22 cellular contexts compared by ENCODE assay signal in the genomic region with DNA sequence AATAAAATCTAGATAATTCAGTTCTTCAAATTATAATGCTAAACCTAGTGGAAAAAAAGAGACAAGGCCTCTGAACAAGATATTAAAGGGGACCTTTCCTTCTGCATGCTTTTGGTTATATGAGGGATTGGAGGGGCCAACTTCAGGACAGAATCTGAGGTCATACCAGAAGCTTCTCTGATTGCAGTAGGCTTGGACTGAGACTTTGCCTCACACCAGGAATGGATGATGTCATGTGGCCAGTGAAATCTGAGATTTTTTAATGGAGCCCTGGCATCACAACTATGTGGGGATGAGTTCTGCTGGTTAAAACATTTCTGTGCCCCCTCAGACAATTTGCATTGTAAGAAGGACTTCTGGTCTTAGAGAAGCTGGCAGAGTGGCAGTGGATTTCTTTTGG.
DNase-seq lines count a peak whose midpoint lies in the region; ATAC-seq and TF ChIP-seq lines count a peak whose summit lies in the region.
"Had no signal": no experiment of that assay in that cellular context is flagged by ENCODE, and none has a peak within 500 bp of the region (broad histone marks: within the 10 kb centered on the region; RNA-seq: fewer than 3 reads in every experiment).

No MANE protein-coding gene starts in this region.

- TF ChIP-seq RAD21 in SK-N-SH (IDR thresholded peaks at IDR 0.05; ENCODE audit: low read length), result no peak

- H2AFZ ChIP-seq in SK-N-SH (ENCODE audit: low read depth), result no peak overlapping the region
- H2AFZ ChIP-seq in osteoblast (ENCODE audit: low read length), result no peak overlapping the region

- TF ChIP-seq CTCF in SK-N-SH (IDR thresholded peaks at IDR 0.05), result no peak
- TF ChIP-seq CTCF in osteoblast (IDR thresholded peaks at IDR 0.05; ENCODE audit: extremely low read depth, low read depth, low read length), result no peak
- no peak for TF ChIP-seq CTCF in BE2C (IDR thresholded peaks at IDR 0.05; ENCODE audit: low read depth, low read length)

- ATAC-seq in HG02623 (IDR thresholded peaks at IDR 0.05; ENCODE audit: unreplicated experiment) (no peak), GM18498 (IDR thresholded peaks at IDR 0.05; ENCODE audit: unreplicated experiment) (no peak)
- ATAC-seq: activated naive CD8-positive, alpha-beta T cell treated with anti-CD3 and anti-CD28 coated beads, Interleukin-2, amount 50 U/mL, for 24 hours; HCT116; stimulated activated naive CD8-positive, alpha-beta T cell treated with anti-CD3 and anti-CD28 coated beads, Interleukin-15, amount 100 ng/mL, for 72 hours; T-helper 17 cell had no signal

- no peak overlapping the region for H3K4me2 ChIP-seq in SK-N-SH
- no peak overlapping the region for H3K4me2 ChIP-seq in osteoblast (ENCODE audit: insufficient read depth, low read length)

- TF ChIP-seq EP300 in SK-N-SH (IDR thresholded peaks at IDR 0.05; ENCODE audit: borderline replicate concordance in 1 of 2, low read depth in 1 of 2, low read length in 1 of 2), result no peak

- H4K20me1 ChIP-seq in SK-N-SH (ENCODE audit: insufficient read depth) (no peaks in the 10 kb centered on the region), osteoblast (ENCODE audit: insufficient read depth, low read length) (no peaks in the 10 kb centered on the region)

- H3F3A ChIP-seq in SK-N-SH (replicated peaks; ENCODE audit: insufficient read depth), result no peaks in the 10 kb centered on the region

- DNase-seq in HCEC 1CT (peak; percentile 23), SK-N-SH (no peak), fibroblast of gingiva (ENCODE audit: low read depth) (peak; percentile 68), osteoblast (ENCODE audit: insufficient read length, low spot score, missing footprints) (no peak), BE2C (no peak)
- DNase-seq: activated CD4-positive, alpha-beta T cell treated with anti-CD3 and anti-CD28 coated beads, Interleukin-2, amount 50 U/mL, for 1 hour; activated CD8-positive, alpha-beta memory T cell treated with anti-CD3 and anti-CD28 coated beads, Interleukin-2, amount 50 U/mL, for 4 hours; activated effector memory CD4-positive, alpha-beta T cell treated with Interleukin-2 at 50 U/mL for 16 hours; activated naive CD8-positive, alpha-beta T cell treated with anti-CD3 and anti-CD28 coated beads, Interleukin-2, amount 50 U/mL, for 24 hours; AML-193; central memory CD4-positive, alpha-beta T cell; NCI-H1436 treated with DMSO at 0.1 percent for 48 hours; SIG-M5; spleen; stimulated activated CD4-positive, alpha-beta T cell treated with anti-CD3 and anti-CD28 coated beads, Interleukin-4, amount 100 ng/mL, for 24 hours; stimulated activated naive CD8-positive, alpha-beta T cell treated with anti-CD3 and anti-CD28 coated beads, Interleukin-15, amount 100 ng/mL, for 72 hours; T-helper 17 cell; transverse colon had no signal

- H3K4me3 ChIP-seq in SK-N-SH (ENCODE audit: low read depth in 2 of 2, low read length in 1 of 2) (no peak overlapping the region), osteoblast (ENCODE audit: insufficient read depth, low read length) (no peak overlapping the region), BE2C (ENCODE audit: low read depth, low read length) (no peak overlapping the region)
- H3K4me3 ChIP-seq: spleen, transverse colon had no signal

- H3K27me3 ChIP-seq in SK-N-SH (ENCODE audit: insufficient read depth) (no peaks in the 10 kb centered on the region), osteoblast (ENCODE audit: insufficient read depth, low read length) (no peaks in the 10 kb centered on the region), BE2C (no peaks in the 10 kb centered on the region)
- H3K27me3 ChIP-seq: spleen, transverse colon had no signal

- H3K4me1 ChIP-seq in SK-N-SH (ENCODE audit: control insufficient read depth in 1 of 2, insufficient read depth in 2 of 2, low read depth in 1 of 2, low read length in 1 of 2), result peaks cover 0 to 32% of the 10 kb centered on the region in 2 experiments; a peak in 2 of 4 replicates
- H3K4me1 ChIP-seq in osteoblast (ENCODE audit: insufficient read depth, low read length), result peaks cover 30% of the 10 kb centered on the region
- peaks cover 11% of the 10 kb centered on the region for H3K4me1 ChIP-seq in BE2C

- no peaks in the 10 kb centered on the region for H3K9me3 ChIP-seq in SK-N-SH
- no peaks in the 10 kb centered on the region for H3K9me3 ChIP-seq in osteoblast (ENCODE audit: low read depth, low read length)
- no peaks in the 10 kb centered on the region for H3K9me3 ChIP-seq in BE2C
- H3K9me3 ChIP-seq: spleen, transverse colon had no signal

- H3K9ac ChIP-seq in SK-N-SH, result no peak overlapping the region

- POLR2A ChIA-PET in SK-N-SH (lab: Yijun Ruan, JAX), result no interaction called here

- H3K27ac ChIP-seq in SK-N-SH (ENCODE audit: low read depth in 2 of 2, low read length in 1 of 2), result peak overlapping the region in 1 of 2 experiments; percentile 36; a peak in 2 of 4 replicates
- peak overlapping the region; percentile 25 for H3K27ac ChIP-seq in osteoblast (ENCODE audit: low read depth, low read length)
- H3K27ac ChIP-seq: epithelial cell of prostate, spleen, transverse colon had no signal

- CTCF ChIA-PET in SK-N-SH (lab: Yijun Ruan, JAX), result interaction anchor here (1.1 kb wide), 1 partner anchor 10 kb away, joined by 3 read pairs; no protein-coding TSS in a partner anchor

- H3K9me2 ChIP-seq in SK-N-SH, result no peaks in the 10 kb centered on the region

- H3K36me3 ChIP-seq in SK-N-SH (replicated peaks in 1 of 2; ENCODE audit: control insufficient read depth in 1 of 2, insufficient read depth in 2 of 2, low read length in 1 of 2) (no peaks in the 10 kb centered on the region), osteoblast (ENCODE audit: insufficient read depth, low read length) (no peaks in the 10 kb centered on the region), BE2C (no peaks in the 10 kb centered on the region)
- H3K36me3 ChIP-seq: transverse colon had no signal

- H3K79me2 ChIP-seq in SK-N-SH (ENCODE audit: insufficient read depth) (no peaks in the 10 kb centered on the region), osteoblast (ENCODE audit: insufficient read depth, low read length) (no peaks in the 10 kb centered on the region)

TF ChIP-seq in SK-N-SH, 30 proteins besides CTCF, POLR2A, EP300 and RAD21:
- TF ChIP-seq, protein P1, sequence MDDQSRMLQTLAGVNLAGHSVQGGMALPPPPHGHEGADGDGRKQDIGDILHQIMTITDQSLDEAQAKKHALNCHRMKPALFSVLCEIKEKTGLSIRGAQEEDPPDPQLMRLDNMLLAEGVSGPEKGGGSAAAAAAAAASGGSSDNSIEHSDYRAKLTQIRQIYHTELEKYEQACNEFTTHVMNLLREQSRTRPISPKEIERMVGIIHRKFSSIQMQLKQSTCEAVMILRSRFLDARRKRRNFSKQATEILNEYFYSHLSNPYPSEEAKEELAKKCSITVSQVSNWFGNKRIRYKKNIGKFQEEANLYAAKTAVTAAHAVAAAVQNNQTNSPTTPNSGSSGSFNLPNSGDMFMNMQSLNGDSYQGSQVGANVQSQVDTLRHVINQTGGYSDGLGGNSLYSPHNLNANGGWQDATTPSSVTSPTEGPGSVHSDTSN (IDR thresholded peaks at IDR 0.05), result no peak
- TF ChIP-seq JUND (IDR thresholded peaks at IDR 0.05), result no peak
- TF ChIP-seq ELF1 (IDR thresholded peaks at IDR 0.05), result no peak
- TF ChIP-seq RXRA (IDR thresholded peaks at IDR 0.05; ENCODE audit: borderline replicate concordance, low read depth), result no peak
- TF ChIP-seq GATA2 (CRISPR knock-in tag; IDR thresholded peaks at IDR 0.05), result 0 out of 2 replicates have a peak, but pooled peaks have one; percentile 9
- TF ChIP-seq MEF2A (IDR thresholded peaks at IDR 0.05; ENCODE audit: borderline replicate concordance, low read depth), result no peak
- TF ChIP-seq, protein P2, sequence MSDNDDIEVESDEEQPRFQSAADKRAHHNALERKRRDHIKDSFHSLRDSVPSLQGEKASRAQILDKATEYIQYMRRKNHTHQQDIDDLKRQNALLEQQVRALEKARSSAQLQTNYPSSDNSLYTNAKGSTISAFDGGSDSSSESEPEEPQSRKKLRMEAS (IDR thresholded peaks at IDR 0.05; ENCODE audit: low read depth), result 0 out of 2 replicates have a peak, but pooled peaks have one; percentile 14
- no peak for TF ChIP-seq RCOR1 (IDR thresholded peaks at IDR 0.05; ENCODE audit: low read length)
- TF ChIP-seq SMC3 (IDR thresholded peaks at IDR 0.05; ENCODE audit: low read depth, low read length), result no peak
- no peak for TF ChIP-seq SIN3A (IDR thresholded peaks at IDR 0.05; ENCODE audit: borderline replicate concordance, low read depth, low read length)

Comparison
In these comparisons a context has a peak if more than half of its experiments do, and no peak if none do; other contexts are left out.
1. DNase-seq: peak in HCEC 1CT (single experiment) and fibroblast of gingiva (single experiment); none in SK-N-SH (single experiment), osteoblast (single experiment) and BE2C (single experiment).